Comparison of ENCODE assay signal across 15 cellular contexts in genomic region chr5:89849819-89850515, GRCh38.
DNase-seq lines count a peak whose midpoint lies in the region; ATAC-seq and TF ChIP-seq lines count a peak whose summit lies in the region.
"Had no signal": no experiment of that assay in that cellular context is flagged by ENCODE, and none has a peak within 500 bp of the region (broad histone marks: within the 10 kb centered on the region; RNA-seq: fewer than 3 reads in every experiment).

No MANE protein-coding gene starts in this region.

- H3K9ac ChIP-seq in HUES64 (ENCODE audit: low read depth, low read length), result no peak overlapping the region; the same call in 1 of the 2 replicates
- no peak overlapping the region for H3K9ac ChIP-seq in endodermal cell (ENCODE audit: extremely low read depth, low read length, poor library complexity, severe bottlenecking)

- H3K9me3 Mint-ChIP-seq in endodermal cell, result no peaks in the 10 kb centered on the region
- no peaks in the 10 kb centered on the region for H3K9me3 Mint-ChIP-seq in activated T-helper 2 cell treated with anti-CD3 and anti-CD28 coated beads, Interferon-gamma antibody, Interleukin-2, Interleukin-4, amounts not matched to agents 10 μg/mL and 5 μg/mL and 100 μg/mL, durations not matched to agents 14 hours and 24 hours and 36 hours
- H3K9me3 Mint-ChIP-seq: activated naive CD4-positive, alpha-beta T cell treated with anti-CD3 and anti-CD28 coated beads, Interleukin-2, amount 10 ng/mL, durations not matched to agents 7 days and 5 days had no signal

- WGBS in HUES64, result 37% methylated on average over 1 of the region's 1 CpG
- 30 to 54% methylated on average over 1 of the region's 1 CpG for WGBS in endodermal cell (ENCODE audit: insufficient coverage in 1 of 2, insufficient read length in 1 of 2), 2 experiments
- WGBS in suprapubic skin, result 33% methylated on average over 1 of the region's 1 CpG

- peak; percentile 42 for ATAC-seq in GM21515 (IDR thresholded peaks at IDR 0.05; ENCODE audit: unreplicated experiment)

- H3K36me3 ChIP-seq in HUES64 (ENCODE audit: insufficient read depth, low read length) (no peaks in the 10 kb centered on the region), endodermal cell (ENCODE audit: control insufficient read depth, insufficient read depth, low read length) (no peaks in the 10 kb centered on the region), suprapubic skin (no peaks in the 10 kb centered on the region)
- H3K36me3 ChIP-seq: esophagus muscularis mucosa, ovary had no signal

- peak; percentile 31 for TF ChIP-seq CTCF in endodermal cell (conservative IDR thresholded peaks at IDR 0.05)
- TF ChIP-seq CTCF in suprapubic skin (IDR thresholded peaks at IDR 0.05), result no peak

- H3K27ac Mint-ChIP-seq in endodermal cell, result no peak overlapping the region
- no peak overlapping the region for H3K27ac Mint-ChIP-seq in activated T-helper 2 cell treated with anti-CD3 and anti-CD28 coated beads, Interferon-gamma antibody, Interleukin-2, Interleukin-4, amounts not matched to agents 10 μg/mL and 5 μg/mL and 100 μg/mL, durations not matched to agents 14 hours and 24 hours and 36 hours
- H3K27ac Mint-ChIP-seq: activated naive CD4-positive, alpha-beta T cell treated with anti-CD3 and anti-CD28 coated beads, Interleukin-2, amount 10 ng/mL, durations not matched to agents 7 days and 5 days had no signal

- DNase-seq in endodermal cell, result peak; percentile 58
- DNase-seq in renal cortical epithelial cell (ENCODE audit: low read depth), result peak; percentile 4
- no peak for DNase-seq in activated T-helper 2 cell treated with anti-CD3 and anti-CD28 coated beads, Interferon-gamma antibody, Interleukin-2, Interleukin-4, amounts not matched to agents 10 μg/mL and 5 μg/mL and 100 μg/mL, durations not matched to agents 14 hours and 24 hours and 36 hours (ENCODE audit: low spot score)
- no peak for DNase-seq in COR-L47 (lab: John Stamatoyannopoulos, UW)
- no peak for DNase-seq in suprapubic skin (ENCODE audit: low spot score in 2 of 2)
- no peak for DNase-seq in NCI-H1092 treated with DMSO at 0.1 percent for 48 hours (lab: John Stamatoyannopoulos, UW)
- DNase-seq: activated naive CD4-positive, alpha-beta T cell treated with anti-CD3 and anti-CD28 coated beads, Interleukin-2, amount 10 ng/mL, durations not matched to agents 7 days and 5 days; NK-92 treated with Interleukin-12 subunit alpha and Interleukin-12 subunit beta, amount 100 ng/mL, for 24 hours; ovary; SIG-M5; stimulated activated CD4-positive, alpha-beta T cell treated with anti-CD3 and anti-CD28 coated beads, Interleukin-12 subunit alpha, Interleukin-12 subunit beta, amount 100 ng/mL, for 4 hours; substantia nigra had no signal

- intact Hi-C loops in activated T-helper 2 cell treated with anti-CD3 and anti-CD28 coated beads, Interferon-gamma antibody, Interleukin-2, Interleukin-4, amounts not matched to agents 10 μg/mL and 5 μg/mL and 100 μg/mL, durations not matched to agents 14 hours and 24 hours and 36 hours (cut with micrococcal nuclease), result no loop called here

- H3K4me1 Mint-ChIP-seq in endodermal cell, result peaks cover 32% of the 10 kb centered on the region
- H3K4me1 Mint-ChIP-seq in activated T-helper 2 cell treated with anti-CD3 and anti-CD28 coated beads, Interferon-gamma antibody, Interleukin-2, Interleukin-4, amounts not matched to agents 10 μg/mL and 5 μg/mL and 100 μg/mL, durations not matched to agents 14 hours and 24 hours and 36 hours (ENCODE audit: low read depth), result no peaks in the 10 kb centered on the region
- H3K4me1 Mint-ChIP-seq: activated naive CD4-positive, alpha-beta T cell treated with anti-CD3 and anti-CD28 coated beads, Interleukin-2, amount 10 ng/mL, durations not matched to agents 7 days and 5 days had no signal

- TF ChIP-seq POLR2A in suprapubic skin (IDR thresholded peaks at IDR 0.05), result no peak

- H3K4me1 ChIP-seq in HUES64 (ENCODE audit: insufficient read depth, low read length) (peaks cover 25% of the 10 kb centered on the region), endodermal cell (ENCODE audit: control insufficient read depth, insufficient read depth, low read length) (peaks cover 3% of the 10 kb centered on the region), suprapubic skin (no peaks in the 10 kb centered on the region)

- H3K4me3 ChIP-seq in HUES64 (ENCODE audit: low read length), result no peak overlapping the region
- H3K4me3 ChIP-seq in endodermal cell (ENCODE audit: low read length), result no peak overlapping the region
- no peak overlapping the region for H3K4me3 ChIP-seq in suprapubic skin
- H3K4me3 ChIP-seq: esophagus muscularis mucosa, ovary had no signal

- H3K4me3 Mint-ChIP-seq in endodermal cell, result no peak overlapping the region
- no peak overlapping the region for H3K4me3 Mint-ChIP-seq in activated T-helper 2 cell treated with anti-CD3 and anti-CD28 coated beads, Interferon-gamma antibody, Interleukin-2, Interleukin-4, amounts not matched to agents 10 μg/mL and 5 μg/mL and 100 μg/mL, durations not matched to agents 14 hours and 24 hours and 36 hours (ENCODE audit: low read depth)
- H3K4me3 Mint-ChIP-seq: activated naive CD4-positive, alpha-beta T cell treated with anti-CD3 and anti-CD28 coated beads, Interleukin-2, amount 10 ng/mL, durations not matched to agents 7 days and 5 days had no signal

- no peaks in the 10 kb centered on the region for H3K9me3 ChIP-seq in HUES64 (ENCODE audit: insufficient read depth, low read depth, low read length)
- no peaks in the 10 kb centered on the region for H3K9me3 ChIP-seq in endodermal cell (ENCODE audit: control insufficient read depth, low read length)
- no peaks in the 10 kb centered on the region for H3K9me3 ChIP-seq in suprapubic skin
- H3K9me3 ChIP-seq: esophagus muscularis mucosa, ovary had no signal

- no peaks in the 10 kb centered on the region for H3K27me3 Mint-ChIP-seq in endodermal cell (ENCODE audit: insufficient read depth)
- H3K27me3 Mint-ChIP-seq in activated T-helper 2 cell treated with anti-CD3 and anti-CD28 coated beads, Interferon-gamma antibody, Interleukin-2, Interleukin-4, amounts not matched to agents 10 μg/mL and 5 μg/mL and 100 μg/mL, durations not matched to agents 14 hours and 24 hours and 36 hours (ENCODE audit: low read depth), result no peaks in the 10 kb centered on the region
- H3K27me3 Mint-ChIP-seq: activated naive CD4-positive, alpha-beta T cell treated with anti-CD3 and anti-CD28 coated beads, Interleukin-2, amount 10 ng/mL, durations not matched to agents 7 days and 5 days had no signal

- H3K27ac ChIP-seq in HUES64 (ENCODE audit: low read depth, low read length) (peak overlapping the region; percentile 36; the same call in 1 of the 2 replicates), endodermal cell (ENCODE audit: low read depth, low read length) (no peak overlapping the region), suprapubic skin (no peak overlapping the region)
- H3K27ac ChIP-seq: esophagus muscularis mucosa, ovary had no signal

- H3K36me3 Mint-ChIP-seq in endodermal cell (ENCODE audit: low read depth), result no peaks in the 10 kb centered on the region
- H3K36me3 Mint-ChIP-seq in activated T-helper 2 cell treated with anti-CD3 and anti-CD28 coated beads, Interferon-gamma antibody, Interleukin-2, Interleukin-4, amounts not matched to agents 10 μg/mL and 5 μg/mL and 100 μg/mL, durations not matched to agents 14 hours and 24 hours and 36 hours (ENCODE audit: low read depth), result no peaks in the 10 kb centered on the region
- H3K36me3 Mint-ChIP-seq: activated naive CD4-positive, alpha-beta T cell treated with anti-CD3 and anti-CD28 coated beads, Interleukin-2, amount 10 ng/mL, durations not matched to agents 7 days and 5 days had no signal

- no peak for TF ChIP-seq EP300 in suprapubic skin (IDR thresholded peaks at IDR 0.05)

- H3K27me3 ChIP-seq in HUES64 (ENCODE audit: insufficient read depth, low read length) (no peaks in the 10 kb centered on the region), endodermal cell (ENCODE audit: control insufficient read depth, insufficient read depth, low read length, poor library complexity, severe bottlenecking) (no peaks in the 10 kb centered on the region), suprapubic skin (no peaks in the 10 kb centered on the region)
- H3K27me3 ChIP-seq: esophagus muscularis mucosa, ovary had no signal

Comparison
In these comparisons a context has a peak if more than half of its experiments do, and no peak if none do; other contexts are left out.
1. DNase-seq: peak in endodermal cell (single experiment) and renal cortical epithelial cell (single experiment); none in activated T-helper 2 cell treated with anti-CD3 and anti-CD28 coated beads, Interferon-gamma antibody, Interleukin-2, Interleukin-4, amounts not matched to agents 10 μg/mL and 5 μg/mL and 100 μg/mL, durations not matched to agents 14 hours and 24 hours and 36 hours (single experiment), COR-L47 (single experiment), suprapubic skin (0 of 2) and NCI-H1092 treated with DMSO at 0.1 percent for 48 hours (single experiment).